Comparison of ENCODE assay signal across 26 cellular contexts in the genomic region with DNA sequence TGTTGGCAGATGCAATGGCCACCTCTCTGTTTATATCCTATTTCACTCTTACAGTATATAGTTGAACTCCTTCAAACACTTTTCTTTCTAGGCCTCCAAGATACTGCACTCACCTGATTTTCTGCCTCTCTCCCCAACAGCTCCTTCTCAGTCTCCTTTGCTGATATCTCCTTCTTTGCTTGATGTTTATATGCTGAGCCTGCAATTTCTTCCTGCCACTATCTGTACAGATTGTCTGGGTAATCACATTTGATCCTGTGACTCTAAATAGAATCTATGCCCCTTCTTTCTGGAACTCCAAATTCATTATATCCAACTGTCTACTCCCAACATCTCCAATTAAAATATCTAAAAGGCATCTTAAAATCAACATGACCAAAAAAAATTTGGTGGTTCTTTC.
"Had no signal": no experiment of that assay in that cellular context is flagged by ENCODE, and none has a peak within 500 bp of the region (broad histone marks: within the 10 kb centered on the region; RNA-seq: fewer than 3 reads in every experiment).

No MANE protein-coding gene starts in this region.

- H3K4me1 ChIP-seq: suprapubic skin, testis, thyroid gland, tibial artery, transverse colon, upper lobe of left lung, upper lobe of right lung, uterus, vagina had no signal

- H3K4me3 ChIP-seq: stomach, suprapubic skin, testis, thoracic aorta, thyroid gland, tibial artery, tibial nerve, transverse colon, upper lobe of left lung, upper lobe of right lung, uterus, vagina had no signal

- H3K36me3 ChIP-seq: stomach, suprapubic skin, thoracic aorta, thyroid gland, tibial artery, tibial nerve, transverse colon, upper lobe of left lung, upper lobe of right lung, uterus, vagina had no signal

- FAIRE-seq: urothelium cell line had no signal

- ATAC-seq: stimulated activated effector memory CD8-positive, alpha-beta T cell treated with anti-CD3 and anti-CD28 coated beads, Interleukin-12 subunit alpha, Interleukin-12 subunit beta, amount 100 ng/mL, for 72 hours; stimulated activated naive B cell treated with anti-CD40 and anti-IgM and Interleukin-4, amounts not matched to agents 10 μg/mL and 1 μg/mL and 100 μg/mL, for 72 hours; stimulated activated naive CD8-positive, alpha-beta T cell treated with anti-CD3 and anti-CD28 coated beads, Interleukin-15, amount 100 ng/mL, for 72 hours; stimulated activated naive CD8-positive, alpha-beta T cell treated with anti-CD3 and anti-CD28 coated beads, Interleukin-15, Interleukin-2, amounts not matched to agents 100 U/mL and 50 U/mL, for 24 hours; upper lobe of right lung had no signal

- H3K27me3 ChIP-seq: stomach, suprapubic skin, testis, thyroid gland, tibial artery, tibial nerve, transverse colon, upper lobe of left lung, upper lobe of right lung, uterus, vagina had no signal

- DNase-seq: stimulated activated CD4-positive, alpha-beta T cell treated with anti-CD3 and anti-CD28 coated beads, Interleukin-2, amount 100 ng/mL, for 48 hours; stimulated activated CD4-positive, alpha-beta T cell treated with anti-CD3 and anti-CD28 coated beads, Interleukin-4, amount 100 ng/mL, for 1 hour; stimulated activated CD4-positive, alpha-beta T cell treated with anti-CD3 and anti-CD28 coated beads, Interleukin-4, amount 100 ng/mL, for 24 hours; stimulated activated CD4-positive, alpha-beta T cell treated with anti-CD3 and anti-CD28 coated beads, Interleukin-4, amount 100 ng/mL, for 4 hours; stimulated activated CD8-positive, alpha-beta memory T cell treated with anti-CD3 and anti-CD28 coated beads, Interleukin-4, amount 100 ng/mL, for 48 hours; stimulated activated naive B cell treated with anti-CD40 and anti-IgM and Interleukin-4, amounts not matched to agents 10 μg/mL and 1 μg/mL and 100 μg/mL, for 72 hours; stimulated activated naive CD4-positive, alpha-beta T cell; stimulated activated naive CD4-positive, alpha-beta T cell treated with Interleukin-2 at 50 U/mL for 16 hours; stimulated activated naive CD8-positive, alpha-beta T cell treated with anti-CD3 and anti-CD28 coated beads, Interleukin-15, amount 100 ng/mL, for 72 hours; stimulated activated naive CD8-positive, alpha-beta T cell treated with anti-CD3 and anti-CD28 coated beads, Interleukin-15, Interleukin-2, amounts not matched to agents 100 U/mL and 50 U/mL, for 24 hours; stomach; substantia nigra; testis; thyroid gland; tibial artery; transverse colon; trophoblast cell; upper lobe of left lung; upper lobe of right lung; uterus had no signal

- H3K27ac ChIP-seq: suprapubic skin, testis, thoracic aorta, thyroid gland, tibial artery, tibial nerve, transverse colon, upper lobe of left lung, upper lobe of right lung, uterus, vagina had no signal

- H3K9me3 ChIP-seq: stomach, suprapubic skin, testis, thoracic aorta, thyroid gland, tibial artery, tibial nerve, transverse colon, upper lobe of left lung, upper lobe of right lung, uterus, vagina had no signal
